In genomic region chr4:108794136-108794535, GRCh38 we compare ENCODE assay signal across 19 cellular contexts. TPM values are rescaled to one million over a fixed set of nuclear protein-coding genes. Genes with fewer than 3 reads are reported as not detected.
A peak's percentile ranks its signal among the peaks of the same experiment; 100 is the strongest.
DNase-seq lines count a peak whose midpoint lies in the region; ATAC-seq and TF ChIP-seq lines count a peak whose summit lies in the region.
"Had no signal": no experiment of that assay in that cellular context is flagged by ENCODE, and none has a peak within 500 bp of the region (broad histone marks: within the 10 kb centered on the region; RNA-seq: fewer than 3 reads in every experiment).

No MANE protein-coding gene starts in this region.

- H4K91ac ChIP-seq in trophoblast cell (ENCODE audit: low read depth, low read length) (no peak overlapping the region), H9 (ENCODE audit: insufficient read length, low read depth, low read length) (no peak overlapping the region)

- H3K4me1 ChIP-seq in trophoblast cell (ENCODE audit: control insufficient read depth in 1 of 2, insufficient read depth in 2 of 2, low read length in 2 of 2) (peaks cover 0 to 3% of the 10 kb centered on the region in 2 experiments), H9 (ENCODE audit: insufficient read depth, low read length) (no peaks in the 10 kb centered on the region)
- H3K4me1 ChIP-seq: parathyroid adenoma had no signal

- no peak overlapping the region for H3K14ac ChIP-seq in trophoblast cell (ENCODE audit: low read length)
- H3K14ac ChIP-seq in H9 (ENCODE audit: insufficient read depth, low read length): no peak overlapping the region

- H3K27ac ChIP-seq in trophoblast cell (ENCODE audit: low read depth, low read length): no peak overlapping the region
- no peak overlapping the region for H3K27ac ChIP-seq in H9 (ENCODE audit: insufficient read length, low read depth, low read length)
- H3K27ac ChIP-seq: esophagus squamous epithelium, parathyroid adenoma had no signal

- H3K18ac ChIP-seq in trophoblast cell (ENCODE audit: low read length) (no peak overlapping the region), H9 (ENCODE audit: insufficient read length, low read depth, low read length) (no peak overlapping the region)

- H3K4me3 ChIP-seq in trophoblast cell (ENCODE audit: low read depth, low read length): no peak overlapping the region
- H3K4me3 ChIP-seq: esophagus squamous epithelium had no signal

- H3T11ph ChIP-seq in H9 (ENCODE audit: low read length): no peak overlapping the region

- no peak overlapping the region for H2BK20ac ChIP-seq in H9 (ENCODE audit: low read depth, low read length, poor library complexity, severe bottlenecking)

- no peaks in the 10 kb centered on the region for H3K4me1 Mint-ChIP-seq in H9
- H3K4me1 Mint-ChIP-seq: activated CD4-positive, alpha-beta T cell treated with anti-CD3 and anti-CD28 coated beads for 36 hours had no signal

- no peak overlapping the region for H4K8ac ChIP-seq in trophoblast cell (ENCODE audit: low read depth, low read length)
- no peak overlapping the region for H4K8ac ChIP-seq in H9 (replicated peaks; ENCODE audit: insufficient read length, low read depth, low read length)

- H2AFZ ChIP-seq in trophoblast cell (ENCODE audit: insufficient read depth, low read length, poor library complexity) (no peak overlapping the region), H9 (ENCODE audit: low read length) (no peak overlapping the region)
- H2AFZ ChIP-seq: parathyroid adenoma had no signal

- H3K56ac ChIP-seq in H9 (ENCODE audit: insufficient read length, low read depth, low read length): no peak overlapping the region

- H3K9me3 Mint-ChIP-seq in H9: no peaks in the 10 kb centered on the region

- H3K36me3 ChIP-seq in trophoblast cell (ENCODE audit: control insufficient read depth in 1 of 2, insufficient read depth in 2 of 2, low read length in 2 of 2): no peaks in the 10 kb centered on the region
- H3K36me3 ChIP-seq: esophagus squamous epithelium had no signal

- H3K4me3 Mint-ChIP-seq in H9: no peak overlapping the region
- H3K4me3 Mint-ChIP-seq: activated CD4-positive, alpha-beta T cell treated with anti-CD3 and anti-CD28 coated beads for 36 hours had no signal

- H3K79me2 ChIP-seq in trophoblast cell (ENCODE audit: control insufficient read depth, insufficient read depth, low read length, poor library complexity) (no peaks in the 10 kb centered on the region), H9 (ENCODE audit: insufficient read depth, low read length) (no peaks in the 10 kb centered on the region)
- H3K79me2 ChIP-seq: parathyroid adenoma had no signal

- H3K9me3 ChIP-seq in trophoblast cell (ENCODE audit: insufficient read depth, low read depth, low read length): no peaks in the 10 kb centered on the region
- no peaks in the 10 kb centered on the region for H3K9me3 ChIP-seq in H9 (ENCODE audit: control insufficient read depth, low read depth, low read length)
- H3K9me3 ChIP-seq: esophagus squamous epithelium had no signal

- H3K4ac ChIP-seq in trophoblast cell (ENCODE audit: low read depth, low read length): no peak overlapping the region
- H3K4ac ChIP-seq in H9 (ENCODE audit: low read depth, low read length): no peak overlapping the region

- H4K12ac ChIP-seq in trophoblast cell (ENCODE audit: low read depth, low read length): no peak overlapping the region

- no peak overlapping the region for H2BK12ac ChIP-seq in trophoblast cell (ENCODE audit: low read length)
- no peak overlapping the region for H2BK12ac ChIP-seq in H9 (ENCODE audit: insufficient read length, low read depth, low read length)

- no peak for ATAC-seq in GM21528 (IDR thresholded peaks at IDR 0.05; ENCODE audit: low FRiP score, unreplicated experiment)
- ATAC-seq: activated CD4-positive, alpha-beta T cell treated with anti-CD3 and anti-CD28 coated beads for 36 hours; stimulated activated naive CD8-positive, alpha-beta T cell treated with anti-CD3 and anti-CD28 coated beads, Interleukin-15, Interleukin-2, amounts not matched to agents 100 U/mL and 50 U/mL, for 24 hours had no signal

- H2AK5ac ChIP-seq in trophoblast cell (ENCODE audit: low read length) (no peak overlapping the region), H9 (ENCODE audit: insufficient read length, low read length) (no peak overlapping the region)

- no peak overlapping the region for H4K5ac ChIP-seq in H9 (ENCODE audit: insufficient read length, low read depth, low read length)

- H2BK120ac ChIP-seq in trophoblast cell (ENCODE audit: insufficient read depth, low read length, poor library complexity) (no peak overlapping the region), H9 (ENCODE audit: low read depth, low read length, poor library complexity, severe bottlenecking) (no peak overlapping the region)

- DNase-seq in Ammon's horn (ENCODE audit: low spot score): peak; percentile 26
- DNase-seq in amniotic epithelial cell (ENCODE audit: low read depth): peak; percentile 8
- DNase-seq in globus pallidus (ENCODE audit: low spot score): peak; percentile 28
- DNase-seq in trophoblast cell: peak; percentile 18 to 84
- no peak for DNase-seq in GM13976 (ENCODE audit: low spot score)
- DNase-seq in H9: no peak
- DNase-seq in NCI-H1436 treated with DMSO at 0.1 percent for 48 hours (lab: John Stamatoyannopoulos, UW): no peak
- DNase-seq: ACHN; activated CD4-positive, alpha-beta T cell treated with anti-CD3 and anti-CD28 coated beads for 36 hours; activated naive CD4-positive, alpha-beta T cell treated with Interleukin-2 at 50 U/mL for 16 hours; esophagus squamous epithelium; NCI-H1417 treated with DMSO at 0.1 percent for 48 hours; NCI-H446 treated with DMSO at 0.1 percent for 48 hours; SHP77; stimulated activated CD4-positive, alpha-beta T cell treated with anti-CD3 and anti-CD28 coated beads, Interleukin-15, amount 100 ng/mL, for 24 hours; stimulated activated naive CD8-positive, alpha-beta T cell treated with anti-CD3 and anti-CD28 coated beads, Interleukin-15, Interleukin-2, amounts not matched to agents 100 U/mL and 50 U/mL, for 24 hours had no signal

- H3K27me3 ChIP-seq in trophoblast cell (ENCODE audit: insufficient read depth, low read length) (no peaks in the 10 kb centered on the region), H9 (ENCODE audit: insufficient read depth, low read length) (no peaks in the 10 kb centered on the region)
- H3K27me3 ChIP-seq: esophagus squamous epithelium had no signal

- no peaks in the 10 kb centered on the region for H3K23me2 ChIP-seq in H9 (ENCODE audit: insufficient read length, low read depth, low read length, poor library complexity, severe bottlenecking)

- H3K4me2 ChIP-seq in trophoblast cell (ENCODE audit: low read length) (no peak overlapping the region), H9 (ENCODE audit: insufficient read depth, insufficient read length, low read length) (no peak overlapping the region)

- H3K23ac ChIP-seq in trophoblast cell (ENCODE audit: low read length) (no peak overlapping the region), H9 (ENCODE audit: insufficient read length, low read depth, low read length) (no peak overlapping the region)

- H2BK15ac ChIP-seq in H9 (ENCODE audit: low read depth, low read length): no peak overlapping the region

- H3K27ac Mint-ChIP-seq in H9: no peak overlapping the region
- H3K27ac Mint-ChIP-seq: activated CD4-positive, alpha-beta T cell treated with anti-CD3 and anti-CD28 coated beads for 36 hours had no signal

- no peaks in the 10 kb centered on the region for H3K27me3 Mint-ChIP-seq in H9 (ENCODE audit: low read depth)
- H3K27me3 Mint-ChIP-seq: activated CD4-positive, alpha-beta T cell treated with anti-CD3 and anti-CD28 coated beads for 36 hours had no signal

- no CpG with 5 or more reads among the region's 1 CpG for WGBS in trophoblast cell (ENCODE audit: extremely low coverage, insufficient coverage, insufficient read length)
- WGBS in H9 (ENCODE audit: extremely low coverage, insufficient read length, low lambda C conversion rate): no CpG with 5 or more reads among the region's 1 CpG

- H3K79me1 ChIP-seq in trophoblast cell (ENCODE audit: low read length): no peaks in the 10 kb centered on the region
- H3K79me1 ChIP-seq in H9 (ENCODE audit: insufficient read depth, low read depth, low read length, poor library complexity, severe bottlenecking): no peaks in the 10 kb centered on the region

- H4K20me1 ChIP-seq in H9 (ENCODE audit: control insufficient read depth, insufficient read depth, insufficient read length): no peaks in the 10 kb centered on the region

- TF ChIP-seq CTCF in GM13976 (IDR thresholded peaks at IDR 0.05; ENCODE audit: borderline replicate concordance, control extremely low read depth, extremely low read depth, insufficient read depth, missing control alignments) (no peak), H9 (conservative IDR thresholded peaks at IDR 0.05) (no peak)

- H3K9ac ChIP-seq in trophoblast cell (ENCODE audit: low read length): no peak overlapping the region
- no peak overlapping the region for H3K9ac ChIP-seq in H9 (ENCODE audit: extremely low read depth, insufficient read length, low read length)
- H3K9ac ChIP-seq: parathyroid adenoma had no signal

- no peak overlapping the region for H2BK5ac ChIP-seq in trophoblast cell (ENCODE audit: low read depth, low read length, poor library complexity)
- no peak overlapping the region for H2BK5ac ChIP-seq in H9 (ENCODE audit: insufficient read length, low read length)

- H3K36me3 Mint-ChIP-seq in H9 (ENCODE audit: insufficient read depth in 1 of 3, low read depth in 3 of 3): no peaks in the 10 kb centered on the region

- in situ Hi-C loops in GM13976 (cut with MboI; ENCODE audit: low sequenced_read_pairs, unreplicated experiment): no loop called here

RNA-seq across cellular contexts. Expression of gene ETNPPL, which starts 31.3 kb away (rescaled TPM):
- polyA plus RNA-seq in trophoblast cell (2013): not detected in 2 replicates
- total RNA-seq in H9 (2021): 1.3 and 1.4 TPM in 2 replicates
- total RNA-seq: activated CD4-positive, alpha-beta T cell treated with anti-CD3 and anti-CD28 coated beads for 36 hours; esophagus squamous epithelium; T-helper 2 cell treated with Interferon-gamma antibody and Interleukin-4, amounts not matched to agents 100 ng/mL and 5 ng/mL, for 36 hours had no signal

Comparison
In these comparisons a context has a peak if more than half of its experiments do, and no peak if none do; other contexts are left out.
1. DNase-seq: peak in Ammon's horn (single experiment), amniotic epithelial cell (single experiment), globus pallidus (single experiment) and trophoblast cell (2 of 2); none in GM13976 (single experiment), H9 (single experiment) and NCI-H1436 treated with DMSO at 0.1 percent for 48 hours (single experiment).